8 cellular contexts compared by ENCODE assay signal in the genomic region with DNA sequence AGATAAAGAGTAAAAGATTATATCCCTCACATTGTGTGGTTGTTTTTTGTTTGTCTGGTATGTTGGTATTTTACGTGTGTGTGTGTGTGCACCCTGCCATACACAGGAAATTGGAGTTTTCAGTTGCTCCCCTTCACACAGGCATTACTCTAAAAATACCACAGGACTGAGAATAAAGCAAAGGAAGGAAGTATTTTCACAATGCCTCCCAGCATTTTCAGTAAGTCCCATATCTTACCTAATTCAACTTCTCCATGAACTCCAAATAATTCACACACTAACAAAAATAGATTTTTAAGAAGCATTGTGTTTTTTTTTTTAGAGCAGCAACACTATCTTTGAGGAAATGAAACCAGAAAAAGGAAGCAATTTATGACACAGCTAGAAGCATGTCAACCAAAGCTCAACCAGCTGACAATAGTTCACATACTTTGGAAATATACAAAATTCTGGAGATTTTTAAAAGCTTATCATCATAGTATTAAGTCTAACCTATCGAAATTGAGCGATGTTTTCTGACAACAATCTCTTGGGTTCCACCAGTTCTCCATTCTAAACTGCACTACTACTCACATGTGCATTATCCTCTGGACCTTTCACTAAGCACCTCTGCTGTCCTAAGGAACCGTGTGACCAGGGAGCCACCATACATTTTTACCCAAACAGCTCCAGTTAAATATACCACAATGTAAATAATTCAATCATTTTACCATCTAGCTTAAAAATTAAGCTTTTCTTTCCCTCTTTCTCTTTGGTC. TPM values are rescaled to one million over a fixed set of nuclear protein-coding genes. Genes with fewer than 3 reads are reported as not detected.
DNase-seq lines count a peak whose midpoint lies in the region; ATAC-seq, FAIRE-seq and TF ChIP-seq lines count a peak whose summit lies in the region.

No MANE protein-coding gene starts in this region.

- intact Hi-C loops in esophagus squamous epithelium (cut with DNase I) = no loop called here

- no peak for TF ChIP-seq POLR2A in esophagus squamous epithelium (IDR thresholded peaks at IDR 0.05)

- H3K4me1 ChIP-seq in esophagus squamous epithelium (peaks cover 5 to 56% (median 11%) of the 10 kb centered on the region in 3 donors), small intestine (ENCODE audit: control insufficient read depth in 2 of 2, insufficient read depth in 1 of 2, low read depth in 1 of 2, low read length in 1 of 2) (peaks cover 6 to 23% of the 10 kb centered on the region in 2 donors)

- H3K36me3 ChIP-seq in esophagus squamous epithelium (no peaks in the 10 kb centered on the region), small intestine (ENCODE audit: control insufficient read depth in 2 of 2, insufficient read depth in 2 of 2, low read length in 2 of 2) (no peaks in the 10 kb centered on the region)

- no peak for FAIRE-seq in small intestine (lab: Jason Lieb, UNC)

- H3K27ac ChIP-seq in esophagus squamous epithelium = peak overlapping the region; percentile 29 to 99 (median 94)
- peak overlapping the region; percentile 41 to 92 for H3K27ac ChIP-seq in small intestine (ENCODE audit: low read depth in 1 of 2, low read length in 1 of 2)

- TF ChIP-seq CTCF in esophagus squamous epithelium (IDR thresholded peaks at IDR 0.05) = no peak

- peak overlapping the region in 3 of 4 donors; percentile 74 to 97 (median 80) for H3K4me3 ChIP-seq in esophagus squamous epithelium
- peak overlapping the region in 1 of 2 donors; percentile 80 for H3K4me3 ChIP-seq in small intestine (ENCODE audit: low read depth in 1 of 2, low read length in 2 of 2)

- H3K27me3 ChIP-seq in esophagus squamous epithelium (no peaks in the 10 kb centered on the region), small intestine (ENCODE audit: control insufficient read depth in 2 of 2, insufficient read depth in 2 of 2, low read length in 2 of 2) (no peaks in the 10 kb centered on the region)

- WGBS in esophagus squamous epithelium, 2 donors = 40 to 70% methylated on average over 4 of the region's 4 CpGs
- 23 to 27% (median 24%) methylated on average over 4 of the region's 4 CpGs for WGBS in small intestine, 3 donors

- DNase-seq in DMS53 (lab: John Stamatoyannopoulos, UW) (peak; percentile 12), DMS53 treated with DMSO at 0.1 percent for 48 hours (lab: John Stamatoyannopoulos, UW; ENCODE audit: unreplicated experiment) (no peak), RPMI8226 (peak; percentile 29), esophagus squamous epithelium (lab: John Stamatoyannopoulos, UW) (no peak), small intestine (peak; percentile 37), activated gamma-delta T cell treated with Interleukin-2 at 50 U/mL for 16 hours (no peak), NCI-H2171 (lab: John Stamatoyannopoulos, UW) (no peak)

- ATAC-seq in HG02870 (IDR thresholded peaks at IDR 0.05; ENCODE audit: unreplicated experiment) = peak; percentile 34

- H3K9me3 ChIP-seq in esophagus squamous epithelium (no peaks in the 10 kb centered on the region), small intestine (ENCODE audit: control insufficient read depth, low read depth) (no peaks in the 10 kb centered on the region)

RNA-seq across cellular contexts. Expression of gene UBE2J1, which starts 2.1 kb away (rescaled TPM):
- total RNA-seq in esophagus squamous epithelium = 10 to 100 TPM; 27.2 to 37.3 (median 29.9) TPM
- polyA plus RNA-seq in small intestine = 10 to 100 TPM; 34.1 to 65.1 (median 43.6) TPM

RNA-seq across cellular contexts. Expression of gene GABRR2, which starts 35.4 kb away (rescaled TPM):
- total RNA-seq in esophagus squamous epithelium = under 1 TPM in 1 of 4 donors, not detected in 3; 0.19 TPM
- polyA plus RNA-seq in small intestine = under 1 TPM; 0.33 to 0.81 (median 0.67) TPM

Comparison
In these comparisons a context has a peak if more than half of its experiments do, and no peak if none do; other contexts are left out.
1. DNase-seq: peak in DMS53 (single experiment), RPMI8226 (single experiment) and small intestine (single experiment); none in DMS53 treated with DMSO at 0.1 percent for 48 hours (single experiment), esophagus squamous epithelium (single experiment), activated gamma-delta T cell treated with Interleukin-2 at 50 U/mL for 16 hours (single experiment) and NCI-H2171 (single experiment).